Comparison of ENCODE assay signal across 7 cellular contexts in genomic region chr7:122886357-122887081, GRCh38. TPM values are rescaled to one million over a fixed set of nuclear protein-coding genes. Genes with fewer than 3 reads are reported as not detected.
DNase-seq lines count a peak whose midpoint lies in the region; ATAC-seq and TF ChIP-seq lines count a peak whose summit lies in the region.

Gene CADPS2, minus strand, starts transcription at chr7:122886460. Its CDS starts 123 bp downstream, at chr7:122886337.

- no peaks in the 10 kb centered on the region for H3K9me2 ChIP-seq in SK-N-SH

- no peaks in the 10 kb centered on the region for H4K20me1 ChIP-seq in SK-N-SH (ENCODE audit: insufficient read depth)

- 2% methylated on average over 52 of the region's 73 CpGs for WGBS in SK-N-SH (ENCODE audit: low lambda C conversion rate)
- WGBS in ectodermal cell, 2 experiments, result 0% methylated on average over 73 of the region's 73 CpGs
- under 1% methylated on average over 73 of the region's 73 CpGs for WGBS in liver

- ATAC-seq in GM18502 (IDR thresholded peaks at IDR 0.05; ENCODE audit: poor library complexity, unreplicated experiment), result peak; percentile 83
- ATAC-seq in stimulated activated naive CD8-positive, alpha-beta T cell treated with anti-CD3 and anti-CD28 coated beads, Interleukin-15, amount 100 ng/mL, for 72 hours, result peak; percentile 72

- H3K4me1 ChIP-seq in SK-N-SH (ENCODE audit: control insufficient read depth in 1 of 2, insufficient read depth in 2 of 2, low read depth in 1 of 2, low read length in 1 of 2), result peaks cover 0 to 15% of the 10 kb centered on the region in 2 experiments; a peak in 1 of 4 replicates
- peaks cover 6% of the 10 kb centered on the region for H3K4me1 ChIP-seq in ectodermal cell (ENCODE audit: control insufficient read depth, insufficient read depth, low read length)
- H3K4me1 ChIP-seq in liver (ENCODE audit: control insufficient read depth in 4 of 4, insufficient read depth in 4 of 4, low read length in 3 of 4), result peaks cover 0 to 34% (median 20%) of the 10 kb centered on the region in 4 donors

- H3K27ac ChIP-seq in SK-N-SH (ENCODE audit: low read depth in 2 of 2, low read length in 1 of 2) (no peak within 1 kb of the TSS), ectodermal cell (ENCODE audit: insufficient read depth, low read depth, low read length, poor library complexity, severe bottlenecking) (peak within 1 kb of the TSS; percentile 72), liver (ENCODE audit: low read depth in 1 of 2, low read length in 2 of 2) (peak within 1 kb of the TSS; percentile 93)

- no peaks in the 10 kb centered on the region for H3F3A ChIP-seq in SK-N-SH (replicated peaks; ENCODE audit: insufficient read depth)

- peak within 1 kb of the TSS; percentile 87 for H2AFZ ChIP-seq in SK-N-SH (ENCODE audit: low read depth)

- peaks cover 62% of the 10 kb centered on the region for H3K27me3 Mint-ChIP-seq in stimulated activated naive CD8-positive, alpha-beta T cell treated with anti-CD3 and anti-CD28 coated beads, Interleukin-15, amount 100 ng/mL, for 72 hours

- H3K79me2 ChIP-seq in SK-N-SH (ENCODE audit: insufficient read depth), result no peaks in the 10 kb centered on the region

- H3K4me2 ChIP-seq in SK-N-SH, result peak within 1 kb of the TSS; percentile 90

- H3K27ac Mint-ChIP-seq in stimulated activated naive CD8-positive, alpha-beta T cell treated with anti-CD3 and anti-CD28 coated beads, Interleukin-15, amount 100 ng/mL, for 72 hours, result no peak within 1 kb of the TSS

- POLR2A ChIA-PET in SK-N-SH (lab: Yijun Ruan, JAX), result no interaction called here

- H3K4me3 ChIP-seq in H7 (ENCODE audit: insufficient read depth, low read depth, low read length) (peak within 1 kb of the TSS; percentile 77), SK-N-SH (ENCODE audit: low read depth in 2 of 2, low read length in 1 of 2) (peak within 1 kb of the TSS; percentile 63 to 71), ectodermal cell (ENCODE audit: insufficient read depth, low read depth, low read length) (peak within 1 kb of the TSS; percentile 78), liver (ENCODE audit: low read depth in 1 of 3, low read length in 3 of 3) (peak within 1 kb of the TSS; percentile 71 to 93 (median 93))

- H3K9me3 Mint-ChIP-seq in stimulated activated naive CD8-positive, alpha-beta T cell treated with anti-CD3 and anti-CD28 coated beads, Interleukin-15, amount 100 ng/mL, for 72 hours, result no peaks in the 10 kb centered on the region

- no peaks in the 10 kb centered on the region for H3K9me3 ChIP-seq in SK-N-SH
- H3K9me3 ChIP-seq in ectodermal cell (ENCODE audit: control insufficient read depth, low read length), result no peaks in the 10 kb centered on the region
- no peaks in the 10 kb centered on the region for H3K9me3 ChIP-seq in liver (ENCODE audit: control insufficient read depth in 4 of 4, low read length in 3 of 4)

- DNase-seq in H7, result peak; percentile 93
- DNase-seq in SK-N-SH, result peak; percentile 86
- DNase-seq in stimulated activated naive CD8-positive, alpha-beta T cell treated with anti-CD3 and anti-CD28 coated beads, Interleukin-15, amount 100 ng/mL, for 72 hours, result peak; percentile 10 to 15

- H3K4me3 Mint-ChIP-seq in stimulated activated naive CD8-positive, alpha-beta T cell treated with anti-CD3 and anti-CD28 coated beads, Interleukin-15, amount 100 ng/mL, for 72 hours, result peak within 1 kb of the TSS; percentile 66 to 69

- no peak within 1 kb of the TSS for H3K9ac ChIP-seq in SK-N-SH
- H3K9ac ChIP-seq in liver (ENCODE audit: low read depth in 1 of 2, low read length in 2 of 2), result peak within 1 kb of the TSS; percentile 77 to 90

- H3K36me3 ChIP-seq in H7 (replicated peaks; ENCODE audit: control insufficient read depth, insufficient read depth, low read length), result no peaks in the 10 kb centered on the region
- no peaks in the 10 kb centered on the region for H3K36me3 ChIP-seq in SK-N-SH (replicated peaks in 1 of 2; ENCODE audit: control insufficient read depth in 1 of 2, insufficient read depth in 2 of 2, low read length in 1 of 2)
- no peaks in the 10 kb centered on the region for H3K36me3 ChIP-seq in ectodermal cell (ENCODE audit: control insufficient read depth, insufficient read depth, low read length)
- H3K36me3 ChIP-seq in liver (ENCODE audit: control insufficient read depth in 4 of 4, insufficient read depth in 3 of 4, low read depth in 1 of 4, low read length in 3 of 4), result no peaks in the 10 kb centered on the region

- TF ChIP-seq RAD21 in SK-N-SH (IDR thresholded peaks at IDR 0.05; ENCODE audit: low read length) (no peak), liver (IDR thresholded peaks at IDR 0.05) (peak; percentile 26 to 49)

- CTCF ChIA-PET in SK-N-SH (lab: Yijun Ruan, JAX), result interaction anchor here (0.6 to 1.7 kb wide), 5 partner anchors 14 to 349 kb away, joined by 3 to 4 read pairs (median 3); no protein-coding TSS in a partner anchor

- TF ChIP-seq EP300 in SK-N-SH (IDR thresholded peaks at IDR 0.05; ENCODE audit: borderline replicate concordance in 1 of 2, low read depth in 1 of 2, low read length in 1 of 2), result no peak

- TF ChIP-seq CTCF in LNCAP (IDR thresholded peaks at IDR 0.05) (peak; percentile 9; the same call in 1 of the 2 replicates), SK-N-SH (IDR thresholded peaks at IDR 0.05) (no peak), liver (IDR thresholded peaks at IDR 0.05; ENCODE audit: low read depth, low read length, missing input control) (peak; percentile 45)

- H3K4me1 Mint-ChIP-seq in stimulated activated naive CD8-positive, alpha-beta T cell treated with anti-CD3 and anti-CD28 coated beads, Interleukin-15, amount 100 ng/mL, for 72 hours, result peaks cover 7% of the 10 kb centered on the region

- peaks cover 34% of the 10 kb centered on the region for H3K27me3 ChIP-seq in H7 (ENCODE audit: control insufficient read depth, insufficient read depth, low read length)
- H3K27me3 ChIP-seq in SK-N-SH (ENCODE audit: insufficient read depth), result peaks cover 47% of the 10 kb centered on the region
- peaks cover 43% of the 10 kb centered on the region for H3K27me3 ChIP-seq in ectodermal cell (ENCODE audit: control insufficient read depth, insufficient read depth, low read length, poor library complexity, severe bottlenecking)
- H3K27me3 ChIP-seq in liver (ENCODE audit: control insufficient read depth in 4 of 4, insufficient read depth in 4 of 4, low read length in 3 of 4), result no peaks in the 10 kb centered on the region

TF ChIP-seq in SK-N-SH, 30 proteins besides CTCF, POLR2A, EP300 and RAD21:
- TF ChIP-seq CHD2 (IDR thresholded peaks at IDR 0.05; ENCODE audit: low read length, partially characterized antibody) (no peak), NRF1 (IDR thresholded peaks at IDR 0.05; ENCODE audit: low read depth, low read length) (peak; percentile 54), MAX (IDR thresholded peaks at IDR 0.05; ENCODE audit: low read depth) (peak; percentile 68; the same call in 1 of the 2 replicates), USF1 (IDR thresholded peaks at IDR 0.05; ENCODE audit: borderline replicate concordance, low read depth) (0 out of 2 replicates have a peak, but pooled peaks have one; percentile 11)

TF ChIP-seq in liver, 16 proteins besides CTCF, POLR2A, EP300 and RAD21 (continues in another document):
- TF ChIP-seq TAF1 (conservative IDR thresholded peaks at IDR 0.05), result peak; percentile 70
- TF ChIP-seq ZBTB33 (IDR thresholded peaks at IDR 0.05), result no peak
- no peak for TF ChIP-seq HNF4G (IDR thresholded peaks at IDR 0.05)
- TF ChIP-seq SP1 (IDR thresholded peaks at IDR 0.05), result peak; percentile 45
- TF ChIP-seq MAX (IDR thresholded peaks at IDR 0.05), result peak; percentile 45

RNA-seq across cellular contexts. Expression of gene CADPS2, which starts in this region (rescaled TPM):
- 5.9 and 6.9 TPM in 2 replicates for total RNA-seq in H7 (2014; rRNA removed; shearing (Covaris generic))
- polyA plus RNA-seq in SK-N-SH (2012; rRNA removed) (0.05 TPM in 2 replicates), liver (10 to 100 TPM in 1 of 2 donors, 1 to 10 TPM in 1; 5.6 to 12.4 TPM)
- 0.08 and 0.10 TPM in 2 replicates for polyA plus RNA-seq in SK-N-SH (2012; cell fraction: cytosol; rRNA removed)
- 0.05 and 0.06 TPM in 2 replicates for polyA plus RNA-seq in SK-N-SH (2012; cell fraction: nucleus; rRNA removed)
- 7.5 TPM for polyA plus RNA-seq in ectodermal cell (2013, experiment 1 of 4)
- 8.6 TPM for polyA plus RNA-seq in ectodermal cell (2013, experiment 2 of 4)
- 6.8 TPM for polyA plus RNA-seq in ectodermal cell (2013, experiment 3 of 4)
- polyA plus RNA-seq in ectodermal cell (2013, experiment 4 of 4), result 7.6 TPM
- 10 to 100 TPM in 1 of 2 donors, 1 to 10 TPM in 1; 9.5 to 41.1 TPM for total RNA-seq in liver

Comparison
In these comparisons a context has a peak if more than half of its experiments do, and no peak if none do; other contexts are left out.
1. Peak in DNase-seq, H3K4me3 ChIP-seq and H3K4me2 ChIP-seq in SK-N-SH; RNA of the gene not detected or under 1 TPM.
2. DNase-seq: peak in every context shown above with its lines; median percentile 93 in H7; 86 in SK-N-SH; 12 in stimulated activated naive CD8-positive, alpha-beta T cell treated with anti-CD3 and anti-CD28 coated beads, Interleukin-15, amount 100 ng/mL, for 72 hours.
3. H3K27ac ChIP-seq: peak in ectodermal cell (single experiment) and liver (2 of 2); none in SK-N-SH (0 of 2).
4. Peak in every context shown above with its lines, with median percentiles within 50 percentile points of each other: H3K4me3 ChIP-seq.